In genomic region chr3:185585523-185585861, GRCh38 we compare ENCODE assay signal across 8 cellular contexts. TPM values are rescaled to one million over a fixed set of nuclear protein-coding genes. Genes with fewer than 3 reads are reported as not detected.
DNase-seq lines count a peak whose midpoint lies in the region; ATAC-seq and TF ChIP-seq lines count a peak whose summit lies in the region.

No MANE protein-coding gene starts in this region.

- H3K4me1 ChIP-seq in GM23338 (ENCODE audit: insufficient read depth) (peaks cover 33% of the 10 kb centered on the region), skeletal muscle satellite cell (ENCODE audit: control insufficient read depth, insufficient read depth, low read length) (peaks cover 9% of the 10 kb centered on the region)

- peaks cover 77% of the 10 kb centered on the region for H3K79me2 ChIP-seq in GM23338 (replicated peaks; ENCODE audit: insufficient read depth)
- H3K79me2 ChIP-seq in SU-DHL-6 (ENCODE audit: insufficient read depth, low read length), result peaks cover 30% of the 10 kb centered on the region

- no peaks in the 10 kb centered on the region for H3K27me3 ChIP-seq in GM23338 (ENCODE audit: insufficient read depth)
- H3K27me3 ChIP-seq in SU-DHL-6 (ENCODE audit: low read length), result no peaks in the 10 kb centered on the region
- H3K27me3 ChIP-seq in skeletal muscle satellite cell (ENCODE audit: control insufficient read depth, insufficient read depth, low read length), result no peaks in the 10 kb centered on the region

- peaks cover 6% of the 10 kb centered on the region; the same call in 2 of the 3 replicates for H3K9me3 Mint-ChIP-seq in GM23338

- peak overlapping the region; percentile 98 for H3K27ac Mint-ChIP-seq in GM23338

- H3K4me2 ChIP-seq in GM23338, result peak overlapping the region; percentile 75
- H3K4me2 ChIP-seq in SU-DHL-6 (ENCODE audit: low read depth, low read length, poor library complexity, severe bottlenecking), result peak overlapping the region; percentile 82
- H3K4me2 ChIP-seq in skeletal muscle satellite cell (ENCODE audit: low read length), result peak overlapping the region; percentile 88

- H3F3A ChIP-seq in GM23338 (replicated peaks; ENCODE audit: low read depth), result peaks cover 22% of the 10 kb centered on the region
- 0 out of 2 replicates have a peak, but pooled peaks cover 2% of the 10 kb centered on the region for H3F3A ChIP-seq in SU-DHL-6 (ENCODE audit: insufficient read depth)

- H3K27ac ChIP-seq in GM23338 (ENCODE audit: low read depth) (peak overlapping the region; percentile 98), SU-DHL-6 (ENCODE audit: low read depth, low read length) (no peak overlapping the region)

- peaks cover 26% of the 10 kb centered on the region for H4K20me1 ChIP-seq in GM23338 (replicated peaks; ENCODE audit: insufficient read depth)
- H4K20me1 ChIP-seq in SU-DHL-6 (ENCODE audit: low read depth, low read length), result no peaks in the 10 kb centered on the region

- H3K36me3 ChIP-seq in GM23338 (ENCODE audit: insufficient read depth), result no peaks in the 10 kb centered on the region
- no peaks in the 10 kb centered on the region for H3K36me3 ChIP-seq in SU-DHL-6 (ENCODE audit: low read length)
- peaks cover 4% of the 10 kb centered on the region for H3K36me3 ChIP-seq in skeletal muscle satellite cell (ENCODE audit: insufficient read depth, low read length)

- peaks cover 10% of the 10 kb centered on the region for H3K36me3 Mint-ChIP-seq in GM23338 (ENCODE audit: low read depth)

- H3K4me3 ChIP-seq in GM23338 (peak overlapping the region; percentile 61), SU-DHL-6 (ENCODE audit: insufficient read depth, low read length, poor library complexity, severe bottlenecking) (peak overlapping the region; percentile 60), foreskin fibroblast (ENCODE audit: low read depth in 1 of 2, low read length in 2 of 2) (peak overlapping the region; percentile 86 to 87), skeletal muscle satellite cell (ENCODE audit: low read length) (peak overlapping the region; percentile 89)

- H3K4me3 Mint-ChIP-seq in GM23338, result peak overlapping the region; percentile 90

- TF ChIP-seq CTCF in GM23338 (conservative IDR thresholded peaks at IDR 0.05; ENCODE audit: low read depth in 2 of 2) (no peak), SU-DHL-6 (IDR thresholded peaks at IDR 0.05; ENCODE audit: insufficient read depth, low read length, poor library complexity, severe bottlenecking) (no peak), foreskin fibroblast (IDR thresholded peaks at IDR 0.05; ENCODE audit: low read depth, low read length) (no peak)

- H2AFZ ChIP-seq in GM23338 (no peak overlapping the region), SU-DHL-6 (ENCODE audit: low read depth, low read length, severe bottlenecking) (peak overlapping the region; percentile 97)

- peaks cover 13% of the 10 kb centered on the region for H3K27me3 Mint-ChIP-seq in GM23338 (ENCODE audit: insufficient read depth, low read depth, poor library complexity)

- no peaks in the 10 kb centered on the region for H3K9me3 ChIP-seq in SU-DHL-6 (ENCODE audit: insufficient read depth, low read length)
- no peaks in the 10 kb centered on the region for H3K9me3 ChIP-seq in skeletal muscle satellite cell (replicated peaks; ENCODE audit: low read length)

- H3K9me2 ChIP-seq in GM23338 (ENCODE audit: insufficient read depth) (no peaks in the 10 kb centered on the region), SU-DHL-6 (replicated peaks; ENCODE audit: insufficient read depth, low read length) (no peaks in the 10 kb centered on the region)

- no peak for ATAC-seq in GM23338
- ATAC-seq in HG03097 (IDR thresholded peaks at IDR 0.05; ENCODE audit: low FRiP score, unreplicated experiment), result no peak
- ATAC-seq in GM19467 (IDR thresholded peaks at IDR 0.05; ENCODE audit: unreplicated experiment), result no peak

- peak overlapping the region; percentile 58 for H3K9ac ChIP-seq in SU-DHL-6 (ENCODE audit: low read length)
- peak overlapping the region; percentile 46 for H3K9ac ChIP-seq in skeletal muscle satellite cell (ENCODE audit: low read depth, low read length)

- no peak for DNase-seq in GM23338 (ENCODE audit: low spot score)
- DNase-seq in foreskin fibroblast, result no peak
- no peak for DNase-seq in ecto neural progenitor cell (ENCODE audit: low spot score)
- no peak for DNase-seq in NCI-H446 (lab: John Stamatoyannopoulos, UW)

- peaks cover 37% of the 10 kb centered on the region for H3K4me1 Mint-ChIP-seq in GM23338

TF ChIP-seq in GM23338, 12 proteins besides CTCF, POLR2A, EP300 and RAD21:
- TF ChIP-seq ZNF331 (CRISPR knock-in tag; IDR thresholded peaks at IDR 0.05; ENCODE audit: low read depth), result no peak

RNA-seq across cellular contexts. Expression of gene SENP2, which starts 0.6 kb away (rescaled TPM):
- 80.3 and 119 TPM in 2 replicates for total RNA-seq in GM23338 (2014; rRNA removed; shearing (Covaris generic))
- polyA plus RNA-seq in GM23338 (2016; fragmentation: Nextera tagmentation; extraction: Ambion mirVana), result 25.1 and 29.2 TPM in 2 replicates
- total RNA-seq in skeletal muscle satellite cell (2012; rRNA removed), result 17.9 and 20.8 TPM in 2 replicates

RNA-seq across cellular contexts. Expression of gene LIPH, which starts 33.1 kb away (rescaled TPM):
- total RNA-seq in GM23338 (2014; rRNA removed; shearing (Covaris generic)), result 0.03 and 0.16 TPM in 2 replicates
- 0.16 and 0.31 TPM in 2 replicates for polyA plus RNA-seq in GM23338 (2016; fragmentation: Nextera tagmentation; extraction: Ambion mirVana)
- not detected in 2 replicates for total RNA-seq in skeletal muscle satellite cell (2012; rRNA removed)
